ENCODE assay signal across 8 cellular contexts in genomic region chr10:101780818-101781654, GRCh38. TPM values are rescaled to one million over a fixed set of nuclear protein-coding genes. Genes with fewer than 3 reads are reported as not detected.
A peak's percentile ranks its signal among the peaks of the same experiment; 100 is the strongest.
DNase-seq lines count a peak whose midpoint lies in the region; ATAC-seq and TF ChIP-seq lines count a peak whose summit lies in the region.

No MANE protein-coding gene starts in this region.

- H4K8ac ChIP-seq in trophoblast cell (ENCODE audit: low read depth, low read length): no peak overlapping the region

- H3K79me2 ChIP-seq in trophoblast cell (ENCODE audit: control insufficient read depth, insufficient read depth, low read length, poor library complexity): no peaks in the 10 kb centered on the region

- peaks cover 9% of the 10 kb centered on the region for H3K9me3 ChIP-seq in trophoblast cell (ENCODE audit: insufficient read depth, low read depth, low read length)
- no peaks in the 10 kb centered on the region for H3K9me3 ChIP-seq in upper lobe of left lung

- no peak overlapping the region for H3K14ac ChIP-seq in trophoblast cell (ENCODE audit: low read length)

- H3K36me3 Mint-ChIP-seq in activated T-helper 2 cell treated with anti-CD3 and anti-CD28 coated beads, Interferon-gamma antibody, Interleukin-2, Interleukin-4, amounts not matched to agents 10 μg/mL and 5 μg/mL and 100 μg/mL, durations not matched to agents 14 hours and 24 hours and 36 hours (ENCODE audit: low read depth): peaks cover 47% of the 10 kb centered on the region

- peaks cover 38% of the 10 kb centered on the region for H3K4me1 Mint-ChIP-seq in activated T-helper 2 cell treated with anti-CD3 and anti-CD28 coated beads, Interferon-gamma antibody, Interleukin-2, Interleukin-4, amounts not matched to agents 10 μg/mL and 5 μg/mL and 100 μg/mL, durations not matched to agents 14 hours and 24 hours and 36 hours (ENCODE audit: low read depth)

- peak overlapping the region; percentile 100 for H3K4me3 Mint-ChIP-seq in activated T-helper 2 cell treated with anti-CD3 and anti-CD28 coated beads, Interferon-gamma antibody, Interleukin-2, Interleukin-4, amounts not matched to agents 10 μg/mL and 5 μg/mL and 100 μg/mL, durations not matched to agents 14 hours and 24 hours and 36 hours (ENCODE audit: low read depth)

- no peak overlapping the region for H3K27ac Mint-ChIP-seq in activated T-helper 2 cell treated with anti-CD3 and anti-CD28 coated beads, Interferon-gamma antibody, Interleukin-2, Interleukin-4, amounts not matched to agents 10 μg/mL and 5 μg/mL and 100 μg/mL, durations not matched to agents 14 hours and 24 hours and 36 hours

- H2BK5ac ChIP-seq in trophoblast cell (ENCODE audit: low read depth, low read length, poor library complexity): no peak overlapping the region

- H3K4me1 ChIP-seq in trophoblast cell (ENCODE audit: control insufficient read depth in 1 of 2, insufficient read depth in 2 of 2, low read length in 2 of 2): peaks cover 14 to 27% of the 10 kb centered on the region in 2 experiments
- H3K4me1 ChIP-seq in upper lobe of left lung: peaks cover 52 to 62% (median 54%) of the 10 kb centered on the region in 4 donors

- H3K4me3 ChIP-seq in trophoblast cell (ENCODE audit: low read depth, low read length) (no peak overlapping the region), upper lobe of left lung (no peak overlapping the region)

- no peak for TF ChIP-seq POLR2A in upper lobe of left lung (IDR thresholded peaks at IDR 0.05)

- no peak overlapping the region for H2BK120ac ChIP-seq in trophoblast cell (ENCODE audit: insufficient read depth, low read length, poor library complexity)

- WGBS in trophoblast cell (ENCODE audit: extremely low coverage, insufficient coverage, insufficient read length): no CpG with 5 or more reads among the region's 14 CpGs
- WGBS in upper lobe of left lung, 2 donors: 53% methylated on average over 13 to 14 of the region's 14 CpGs

- H4K91ac ChIP-seq in trophoblast cell (ENCODE audit: low read depth, low read length): no peak overlapping the region

- H3K18ac ChIP-seq in trophoblast cell (ENCODE audit: low read length): no peak overlapping the region

- DNase-seq in Daoy (ENCODE audit: low read depth): peak; percentile 72
- DNase-seq in HUDEP-2 (lab: John Stamatoyannopoulos, UW; ENCODE audit: unreplicated experiment in 76 of 76): peak in 58 of 76 experiments; percentile 1 to 68 (median 37)
- peak; percentile 44 for DNase-seq in RPMI7951 (ENCODE audit: low read depth)
- peak; percentile 69 for DNase-seq in activated T-helper 2 cell treated with anti-CD3 and anti-CD28 coated beads, Interferon-gamma antibody, Interleukin-2, Interleukin-4, amounts not matched to agents 10 μg/mL and 5 μg/mL and 100 μg/mL, durations not matched to agents 14 hours and 24 hours and 36 hours (ENCODE audit: low spot score)
- peak; percentile 46 for DNase-seq in foreskin melanocyte
- DNase-seq in trophoblast cell: peak; percentile 50 to 79
- peak; percentile 59 to 87 for DNase-seq in upper lobe of left lung

- no peak overlapping the region for H2AK5ac ChIP-seq in trophoblast cell (ENCODE audit: low read length)

- no peak overlapping the region for H4K12ac ChIP-seq in trophoblast cell (ENCODE audit: low read depth, low read length)

- H3K4me2 ChIP-seq in trophoblast cell (ENCODE audit: low read length): no peak overlapping the region

- no peak overlapping the region for H2AFZ ChIP-seq in trophoblast cell (ENCODE audit: insufficient read depth, low read length, poor library complexity)

- no peak overlapping the region for H3K9ac ChIP-seq in trophoblast cell (ENCODE audit: low read length)

- ATAC-seq in upper lobe of left lung (ENCODE audit: low FRiP score in 2 of 2) (peak; percentile 70 to 84), HG03159 (IDR thresholded peaks at IDR 0.05; ENCODE audit: unreplicated experiment) (no peak)

- TF ChIP-seq EP300 in upper lobe of left lung (IDR thresholded peaks at IDR 0.05): no peak

- peaks cover 22% of the 10 kb centered on the region for H3K27me3 Mint-ChIP-seq in activated T-helper 2 cell treated with anti-CD3 and anti-CD28 coated beads, Interferon-gamma antibody, Interleukin-2, Interleukin-4, amounts not matched to agents 10 μg/mL and 5 μg/mL and 100 μg/mL, durations not matched to agents 14 hours and 24 hours and 36 hours (ENCODE audit: low read depth)

- H3K36me3 ChIP-seq in trophoblast cell (ENCODE audit: control insufficient read depth in 1 of 2, insufficient read depth in 2 of 2, low read length in 2 of 2) (peaks cover 2 to 8% of the 10 kb centered on the region in 2 experiments), upper lobe of left lung (peaks cover under 1 to 20% (median 8%) of the 10 kb centered on the region in 4 donors)

- H3K79me1 ChIP-seq in trophoblast cell (ENCODE audit: low read length): peaks cover 2% of the 10 kb centered on the region

- H3K9me3 Mint-ChIP-seq in activated T-helper 2 cell treated with anti-CD3 and anti-CD28 coated beads, Interferon-gamma antibody, Interleukin-2, Interleukin-4, amounts not matched to agents 10 μg/mL and 5 μg/mL and 100 μg/mL, durations not matched to agents 14 hours and 24 hours and 36 hours: no peaks in the 10 kb centered on the region

- H2BK12ac ChIP-seq in trophoblast cell (ENCODE audit: low read length): no peak overlapping the region

- no peak overlapping the region for H3K4ac ChIP-seq in trophoblast cell (ENCODE audit: low read depth, low read length)

- no peak overlapping the region for H3K27ac ChIP-seq in trophoblast cell (ENCODE audit: low read depth, low read length)
- no peak overlapping the region for H3K27ac ChIP-seq in upper lobe of left lung

- peaks cover 36% of the 10 kb centered on the region for H3K27me3 ChIP-seq in trophoblast cell (ENCODE audit: insufficient read depth, low read length)
- peaks cover 0 to 27% (median 15%) of the 10 kb centered on the region in 4 donors for H3K27me3 ChIP-seq in upper lobe of left lung

- TF ChIP-seq CTCF in upper lobe of left lung (IDR thresholded peaks at IDR 0.05): peak; percentile 79 to 91 (median 83)

- intact Hi-C loops in activated T-helper 2 cell treated with anti-CD3 and anti-CD28 coated beads, Interferon-gamma antibody, Interleukin-2, Interleukin-4, amounts not matched to agents 10 μg/mL and 5 μg/mL and 100 μg/mL, durations not matched to agents 14 hours and 24 hours and 36 hours (cut with micrococcal nuclease): loop anchor here (1.0 to 5.0 kb wide), 2 partner anchors 89 to 179 kb away; no protein-coding TSS in a partner anchor

- H3K23ac ChIP-seq in trophoblast cell (ENCODE audit: low read length): no peak overlapping the region

RNA-seq across cellular contexts. Expression of gene NPM3, which starts 2.2 kb away (rescaled TPM):
- 101 and 119 TPM in 2 replicates for total RNA-seq in Daoy (2014; rRNA removed; shearing (Covaris generic))
- total RNA-seq in RPMI7951 (2014; rRNA removed; shearing (Covaris generic)): 32.3 and 69.6 TPM in 2 replicates
- total RNA-seq in activated T-helper 2 cell treated with anti-CD3 and anti-CD28 coated beads, Interferon-gamma antibody, Interleukin-2, Interleukin-4, amounts not matched to agents 10 μg/mL and 5 μg/mL and 100 μg/mL, durations not matched to agents 14 hours and 24 hours and 36 hours: 139 and 140 TPM in 2 replicates
- polyA plus RNA-seq in trophoblast cell (2013): 29.9 and 33.3 TPM in 2 replicates
- 10 to 100 TPM in 5 of 6 donors, 1 to 10 TPM in 1; 8.4 to 22.7 (median 16.8) TPM for total RNA-seq in upper lobe of left lung

RNA-seq across cellular contexts. Expression of gene FGF8, which starts 5.1 kb away (rescaled TPM):
- total RNA-seq in Daoy (2014; rRNA removed; shearing (Covaris generic)): not detected in 2 replicates
- not detected in 2 replicates for total RNA-seq in RPMI7951 (2014; rRNA removed; shearing (Covaris generic))
- not detected in 2 replicates for total RNA-seq in activated T-helper 2 cell treated with anti-CD3 and anti-CD28 coated beads, Interferon-gamma antibody, Interleukin-2, Interleukin-4, amounts not matched to agents 10 μg/mL and 5 μg/mL and 100 μg/mL, durations not matched to agents 14 hours and 24 hours and 36 hours
- 0.07 TPM in 1 of 2 replicates, not detected in the other for polyA plus RNA-seq in trophoblast cell (2013)
- under 1 TPM in 1 of 6 donors, not detected in 5; 0.44 TPM for total RNA-seq in upper lobe of left lung

RNA-seq across cellular contexts. Expression of gene OGA, which starts 37.2 kb away (rescaled TPM):
- 47.6 and 58.9 TPM in 2 replicates for total RNA-seq in Daoy (2014; rRNA removed; shearing (Covaris generic))
- total RNA-seq in RPMI7951 (2014; rRNA removed; shearing (Covaris generic)): 39.7 and 41.7 TPM in 2 replicates
- 119 and 122 TPM in 2 replicates for total RNA-seq in activated T-helper 2 cell treated with anti-CD3 and anti-CD28 coated beads, Interferon-gamma antibody, Interleukin-2, Interleukin-4, amounts not matched to agents 10 μg/mL and 5 μg/mL and 100 μg/mL, durations not matched to agents 14 hours and 24 hours and 36 hours
- polyA plus RNA-seq in trophoblast cell (2013): 46.3 and 48.3 TPM in 2 replicates
- total RNA-seq in upper lobe of left lung: 100 to 1,000 TPM in 3 of 6 donors, 10 to 100 TPM in 3; 71.1 to 374 (median 138) TPM
